In the genomic region with DNA sequence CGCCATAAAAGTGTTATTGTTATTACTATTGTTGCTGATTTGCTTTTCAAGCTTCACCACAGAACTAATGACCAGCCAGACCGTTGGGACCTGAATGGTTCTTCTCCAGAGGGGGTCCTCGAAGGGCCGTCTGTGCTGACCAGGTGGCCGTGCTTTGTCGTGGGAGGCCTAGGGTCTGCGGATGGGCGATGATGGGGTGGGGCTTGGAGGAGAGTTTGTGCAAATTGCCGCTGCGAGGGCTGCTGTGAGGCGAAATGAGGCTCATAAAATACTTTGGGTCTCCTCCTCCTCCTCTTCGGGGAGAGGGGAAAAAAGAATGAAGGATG, we compare ENCODE assay signal across 8 cellular contexts. TPM values are rescaled to one million over a fixed set of nuclear protein-coding genes. Genes with fewer than 3 reads are reported as not detected.
DNase-seq lines count a peak whose midpoint lies in the region; ATAC-seq, FAIRE-seq and TF ChIP-seq lines count a peak whose summit lies in the region.

No MANE protein-coding gene starts in this region.

- no peaks in the 10 kb centered on the region for H3K9me3 Mint-ChIP-seq in activated naive CD4-positive, alpha-beta T cell treated with anti-CD3 and anti-CD28 coated beads for 36 hours
- H3K9me3 Mint-ChIP-seq in effector memory CD8-positive, alpha-beta T cell: no peaks in the 10 kb centered on the region

- no peak for ATAC-seq in effector memory CD8-positive, alpha-beta T cell (replicated peaks)
- ATAC-seq in pancreas (peak in 3 of 4 donors; percentile 0 to 6 (median 1)), HG03175 (IDR thresholded peaks at IDR 0.05; ENCODE audit: unreplicated experiment) (no peak)

- WGBS in pancreas, 2 donors: 1 to 2% methylated on average over 12 of the region's 12 CpGs

- H3K4me3 Mint-ChIP-seq in activated naive CD4-positive, alpha-beta T cell treated with anti-CD3 and anti-CD28 coated beads for 36 hours: peak overlapping the region; percentile 95
- peak overlapping the region; percentile 95 to 99 for H3K4me3 Mint-ChIP-seq in effector memory CD8-positive, alpha-beta T cell

- DNase-seq in activated naive CD4-positive, alpha-beta T cell treated with anti-CD3 and anti-CD28 coated beads for 36 hours: no peak
- DNase-seq in activated naive CD4-positive, alpha-beta T cell treated with Interleukin-2 at 50 U/mL for 16 hours: no peak
- DNase-seq in NCI-H748 (lab: John Stamatoyannopoulos, UW; ENCODE audit: unreplicated experiment): peak; percentile 95
- DNase-seq in effector memory CD8-positive, alpha-beta T cell: no peak
- DNase-seq in pancreas: peak in 1 of 6 donors; percentile 53
- no peak for DNase-seq in cortex of kidney (lab: John Stamatoyannopoulos, UW)
- DNase-seq in germinal center (ENCODE audit: low spot score): no peak

- no peaks in the 10 kb centered on the region for H3K9me3 ChIP-seq in pancreas

- no peaks in the 10 kb centered on the region for H3K27me3 Mint-ChIP-seq in activated naive CD4-positive, alpha-beta T cell treated with anti-CD3 and anti-CD28 coated beads for 36 hours (ENCODE audit: low read depth)
- no peaks in the 10 kb centered on the region for H3K27me3 Mint-ChIP-seq in effector memory CD8-positive, alpha-beta T cell

- no peaks in the 10 kb centered on the region for H3K27me3 ChIP-seq in pancreas

- H3K36me3 ChIP-seq in pancreas: peaks cover 0 to 19% (median 0%) of the 10 kb centered on the region in 3 donors

- CTCF ChIA-PET in activated naive CD4-positive, alpha-beta T cell treated with anti-CD3 and anti-CD28 coated beads for 36 hours (lab: Charles Lee): interaction anchor here (1.2 kb wide), 1 partner anchor 52 kb away, joined by 3 read pairs; the partner anchor contains the start of gene VPS52

- peaks cover 25% of the 10 kb centered on the region for H3K36me3 Mint-ChIP-seq in activated naive CD4-positive, alpha-beta T cell treated with anti-CD3 and anti-CD28 coated beads for 36 hours (ENCODE audit: low read depth)
- peaks cover 47% of the 10 kb centered on the region for H3K36me3 Mint-ChIP-seq in effector memory CD8-positive, alpha-beta T cell (ENCODE audit: insufficient read depth)

- no peak for FAIRE-seq in pancreas (lab: Jason Lieb, UNC)

- peak overlapping the region; percentile 98 for H3K27ac Mint-ChIP-seq in activated naive CD4-positive, alpha-beta T cell treated with anti-CD3 and anti-CD28 coated beads for 36 hours
- peak overlapping the region; percentile 95 to 96 for H3K27ac Mint-ChIP-seq in effector memory CD8-positive, alpha-beta T cell

- H3K4me1 Mint-ChIP-seq in activated naive CD4-positive, alpha-beta T cell treated with anti-CD3 and anti-CD28 coated beads for 36 hours (ENCODE audit: low read depth): peaks cover 43% of the 10 kb centered on the region
- H3K4me1 Mint-ChIP-seq in effector memory CD8-positive, alpha-beta T cell (ENCODE audit: low read depth in 2 of 2): peaks cover 44 to 53% of the 10 kb centered on the region in 2 donors

- peak overlapping the region; percentile 73 to 76 (median 75) for H3K27ac ChIP-seq in pancreas

- intact Hi-C loops in activated naive CD4-positive, alpha-beta T cell treated with anti-CD3 and anti-CD28 coated beads for 36 hours (cut with micrococcal nuclease): loop anchor here (1.0 kb wide), 8 partner anchors 9 to 95 kb away; partner anchors contain the start of genes CUTA, KIFC1, RPS18 and TAPBP
- intact Hi-C loops in pancreas (cut with DNase I): no loop called here

- TF ChIP-seq CTCF in pancreas (IDR thresholded peaks at IDR 0.05): no peak

- peaks cover 0 to 31% (median 8%) of the 10 kb centered on the region in 3 donors for H3K4me1 ChIP-seq in pancreas

- peak overlapping the region; percentile 18 to 65 (median 46) for H3K4me3 ChIP-seq in pancreas

RNA-seq across cellular contexts. Expression of gene DAXX, which starts 0.8 kb away (rescaled TPM):
- 10 to 100 TPM; 48.1 to 55.1 TPM for total RNA-seq in activated naive CD4-positive, alpha-beta T cell treated with anti-CD3 and anti-CD28 coated beads for 36 hours
- total RNA-seq in pancreas: 10 to 100 TPM; 12.9 to 22.5 (median 15.6) TPM
- 10 to 100 TPM; 18.1 to 24.6 TPM for polyA plus RNA-seq in pancreas

RNA-seq across cellular contexts. Expression of gene ZBTB22, which starts 6.0 kb away (rescaled TPM):
- total RNA-seq in activated naive CD4-positive, alpha-beta T cell treated with anti-CD3 and anti-CD28 coated beads for 36 hours: 1 to 10 TPM; 8.8 to 9.0 TPM
- total RNA-seq in pancreas: 10 to 100 TPM in 2 of 6 donors, 1 to 10 TPM in 4; 6.7 to 13.1 (median 9.3) TPM
- 10 to 100 TPM; 10.8 to 14.3 TPM for polyA plus RNA-seq in pancreas

RNA-seq across cellular contexts. Expression of gene TAPBP, which starts 9.7 kb away (rescaled TPM):
- total RNA-seq in activated naive CD4-positive, alpha-beta T cell treated with anti-CD3 and anti-CD28 coated beads for 36 hours: 100 to 1,000 TPM; 184 TPM
- 100 to 1,000 TPM in 2 of 6 donors, 10 to 100 TPM in 4; 31.0 to 152 (median 41.2) TPM for total RNA-seq in pancreas
- polyA plus RNA-seq in pancreas: 10 to 100 TPM; 28.0 to 60.6 TPM

RNA-seq across cellular contexts. Expression of gene RGL2, which starts 24.8 kb away (rescaled TPM):
- total RNA-seq in activated naive CD4-positive, alpha-beta T cell treated with anti-CD3 and anti-CD28 coated beads for 36 hours: 10 to 100 TPM; 23.8 to 27.8 TPM
- total RNA-seq in pancreas: 10 to 100 TPM; 24.5 to 70.8 (median 30.2) TPM
- 100 to 1,000 TPM in 1 of 2 donors, 10 to 100 TPM in 1; 87.3 to 121 TPM for polyA plus RNA-seq in pancreas

RNA-seq across cellular contexts. Expression of gene PFDN6, which starts 34.2 kb away (rescaled TPM):
- total RNA-seq in activated naive CD4-positive, alpha-beta T cell treated with anti-CD3 and anti-CD28 coated beads for 36 hours: 10 to 100 TPM; 67.9 to 81.3 TPM
- total RNA-seq in pancreas: 10 to 100 TPM in 5 of 6 donors, 1 to 10 TPM in 1; 9.7 to 19.9 (median 19.0) TPM
- 100 to 1,000 TPM in 1 of 2 donors, 10 to 100 TPM in 1; 76.2 to 119 TPM for polyA plus RNA-seq in pancreas

Comparison
In these comparisons a context has a peak if more than half of its experiments do, and no peak if none do; other contexts are left out.
1. ATAC-seq: peak in pancreas (3 of 4); none in effector memory CD8-positive, alpha-beta T cell (single experiment) and HG03175 (single experiment).